8 cellular contexts compared by ENCODE assay signal in the genomic region with DNA sequence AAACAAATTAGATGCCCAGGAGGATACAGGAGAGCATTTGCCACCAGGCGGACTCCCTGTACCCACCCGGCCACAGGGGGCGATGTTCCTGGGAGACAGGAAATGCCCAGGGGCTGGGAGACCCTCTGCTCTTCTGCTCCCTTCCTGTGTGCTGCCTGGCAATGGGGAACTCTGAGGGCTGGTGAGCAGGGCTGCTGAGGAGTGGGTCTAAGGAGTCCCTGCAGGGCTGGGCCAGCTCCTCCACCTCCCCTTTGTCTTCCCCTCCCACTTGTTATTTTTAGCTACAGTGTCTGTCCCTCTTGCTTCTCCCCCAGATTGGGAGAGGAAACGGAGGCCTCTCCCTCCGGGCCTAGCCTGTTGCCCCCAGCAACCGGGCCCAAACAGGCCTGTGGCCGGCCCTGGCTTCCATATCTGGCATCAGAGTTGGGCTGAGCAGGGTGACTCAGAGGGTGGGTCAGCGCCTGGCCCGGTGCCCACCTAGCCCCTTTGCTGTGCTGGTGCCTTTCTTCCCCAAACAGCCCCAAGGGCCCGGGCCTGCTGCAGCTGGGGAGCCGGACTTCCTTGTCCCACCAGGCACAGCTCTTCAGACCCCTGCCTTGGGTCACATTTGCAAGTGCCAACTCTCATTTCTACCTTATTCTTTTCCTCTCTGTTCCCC. TPM values are rescaled to one million over a fixed set of nuclear protein-coding genes. Genes with fewer than 3 reads are reported as not detected.
DNase-seq lines count a peak whose midpoint lies in the region; ATAC-seq and TF ChIP-seq lines count a peak whose summit lies in the region.

No MANE protein-coding gene starts in this region.

- peaks cover 71% of the 10 kb centered on the region for H3K4me1 ChIP-seq in effector memory CD4-positive, alpha-beta T cell (ENCODE audit: control insufficient read depth, insufficient read depth, low read length, poor library complexity, severe bottlenecking)
- peaks cover 90% of the 10 kb centered on the region for H3K4me1 ChIP-seq in mucosa of descending colon (ENCODE audit: low read depth)
- peaks cover 84 to 96% (median 94%) of the 10 kb centered on the region in 4 donors for H3K4me1 ChIP-seq in transverse colon

- no peaks in the 10 kb centered on the region for H3K9me3 ChIP-seq in effector memory CD4-positive, alpha-beta T cell (ENCODE audit: control insufficient read depth, low read length)
- H3K9me3 ChIP-seq in mucosa of descending colon (no peaks in the 10 kb centered on the region), transverse colon (no peaks in the 10 kb centered on the region)

- WGBS in transverse colon (ENCODE audit: low coverage in 1 of 2), 2 donors: 13 to 21% methylated on average over 7 to 11 of the region's 11 CpGs

- ATAC-seq in GM21381 (IDR thresholded peaks at IDR 0.05; ENCODE audit: unreplicated experiment) (peak; percentile 34), mucosa of descending colon (peak; percentile 36), GM21526 (IDR thresholded peaks at IDR 0.05; ENCODE audit: low FRiP score, unreplicated experiment) (no peak)

- H3K4me3 ChIP-seq in effector memory CD4-positive, alpha-beta T cell (ENCODE audit: insufficient read depth, low read depth, low read length, poor library complexity, severe bottlenecking): no peak overlapping the region
- H3K4me3 ChIP-seq in mucosa of descending colon (no peak overlapping the region), transverse colon (peak overlapping the region in 2 of 4 donors; percentile 8 to 9)

- TF ChIP-seq CTCF in C4-2B (conservative IDR thresholded peaks at IDR 0.05) (peak; percentile 32; the same call in 1 of the 2 replicates), mucosa of descending colon (IDR thresholded peaks at IDR 0.05) (no peak), transverse colon (IDR thresholded peaks at IDR 0.05) (peak; percentile 31 to 45 (median 34))

- DNase-seq in NCI-H1694 treated with DMSO at 0.1 percent for 48 hours (lab: John Stamatoyannopoulos, UW): peak; percentile 85
- DNase-seq in activated CD4-positive, CD25-positive, alpha-beta regulatory T cell treated with anti-CD3 and anti-CD28 coated beads, Interleukin-2, amount 50 U/mL, for 72 hours: peak; percentile 63
- peak; percentile 76 to 82 (median 81) for DNase-seq in effector memory CD4-positive, alpha-beta T cell
- DNase-seq in mucosa of descending colon: peak; percentile 64 to 91 (median 81)
- DNase-seq in transverse colon: peak; percentile 82

- TF ChIP-seq EP300 in transverse colon (IDR thresholded peaks at IDR 0.05; ENCODE audit: low read depth): no peak

- in situ Hi-C loops in transverse colon (cut with MboI; ENCODE audit: low pct_ligation_motif_present in 1 of 4, low pct_unique_long_range_greater_than_20kb in 1 of 4, low sequenced_read_pairs in 3 of 4): no loop called here

- TF ChIP-seq POLR2A in transverse colon (IDR thresholded peaks at IDR 0.05): peak; percentile 27

- H3K27me3 ChIP-seq in effector memory CD4-positive, alpha-beta T cell (replicated peaks; ENCODE audit: control insufficient read depth, insufficient read depth, low read length, poor library complexity, severe bottlenecking): no peaks in the 10 kb centered on the region
- no peaks in the 10 kb centered on the region for H3K27me3 ChIP-seq in transverse colon

- intact Hi-C loops in mucosa of descending colon (cut with DNase I, micrococcal nuclease) (no loop called here), transverse colon (cut with DNase I; ENCODE audit: low total_unique reads) (no loop called here)

- peaks cover 4% of the 10 kb centered on the region for H3K36me3 ChIP-seq in effector memory CD4-positive, alpha-beta T cell (ENCODE audit: control insufficient read depth, insufficient read depth, low read length)
- H3K36me3 ChIP-seq in mucosa of descending colon (ENCODE audit: low read depth) (no peaks in the 10 kb centered on the region), transverse colon (peaks cover 0 to 8% (median 4%) of the 10 kb centered on the region in 4 donors)

- H3K27ac ChIP-seq in C4-2B (no peak overlapping the region), transverse colon (peak overlapping the region; percentile 96 to 100 (median 98))
- peak overlapping the region; percentile 87 for H3K27ac ChIP-seq in effector memory CD4-positive, alpha-beta T cell (ENCODE audit: insufficient read depth, low read length, poor library complexity, severe bottlenecking)

RNA-seq across cellular contexts. Expression of a gene that starts 11.7 kb away (rescaled TPM):
- total RNA-seq in mucosa of descending colon: 100 to 1,000 TPM; 263 to 334 (median 308) TPM
- total RNA-seq in transverse colon: 100 to 1,000 TPM; 300 to 999 (median 324) TPM

RNA-seq across cellular contexts. Expression of a gene that starts 27.2 kb away (rescaled TPM):
- total RNA-seq in mucosa of descending colon: 1 to 10 TPM; 2.1 to 7.6 (median 5.5) TPM
- total RNA-seq in transverse colon: 1 to 10 TPM in 3 of 4 donors, not detected in 1; 2.6 to 6.0 (median 4.8) TPM

RNA-seq across cellular contexts. Expression of a gene that starts 43.9 kb away (rescaled TPM):
- total RNA-seq in mucosa of descending colon: 1 to 10 TPM in 1 of 3 donors, under 1 TPM in 2; 0.32 to 2.5 (median 0.66) TPM
- total RNA-seq in transverse colon: under 1 TPM in 3 of 4 donors, not detected in 1; 0.14 to 0.60 (median 0.48) TPM
